ENCODE assay signal across 20 cellular contexts in the genomic region with DNA sequence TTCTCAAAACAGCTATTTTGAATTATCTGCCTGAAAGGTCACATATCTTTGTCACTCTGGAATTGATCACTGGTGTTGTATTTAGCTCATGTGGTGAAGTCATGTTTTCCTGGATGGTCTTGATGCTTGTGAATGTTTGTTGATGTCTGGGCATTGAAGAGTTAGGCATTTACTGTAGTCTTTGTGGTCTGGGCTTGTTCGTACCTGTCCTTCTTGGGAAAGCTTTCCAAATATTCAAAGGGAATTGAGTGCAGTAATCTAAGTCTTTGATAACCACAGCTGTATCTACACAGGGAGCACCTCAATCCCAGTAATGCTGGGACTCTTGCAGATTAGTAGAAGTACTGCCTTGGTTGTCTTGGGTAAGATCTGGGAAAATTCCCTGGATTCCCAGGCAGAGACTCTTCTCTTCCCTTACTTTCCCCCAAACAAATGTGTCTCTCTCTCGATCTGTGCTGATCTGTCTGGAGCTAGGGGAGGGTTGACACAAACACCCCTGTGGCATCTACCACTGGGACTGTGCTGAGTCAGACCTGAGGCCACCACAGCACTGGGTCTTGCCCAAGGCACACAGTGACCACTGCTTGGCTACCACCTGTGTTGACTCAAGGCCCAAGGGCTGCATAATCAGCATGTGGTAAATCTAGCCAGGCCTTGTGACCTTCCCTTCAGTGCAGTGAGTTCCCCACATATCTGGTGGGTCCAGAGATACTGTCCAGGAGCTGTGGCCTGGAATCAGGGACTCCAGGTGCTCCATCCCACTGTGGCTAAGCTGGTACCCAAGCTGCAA. TPM values are rescaled to one million over a fixed set of nuclear protein-coding genes. Genes with fewer than 3 reads are reported as not detected.
DNase-seq lines count a peak whose midpoint lies in the region; ATAC-seq and TF ChIP-seq lines count a peak whose summit lies in the region.
"Had no signal": no experiment of that assay in that cellular context is flagged by ENCODE, and none has a peak within 500 bp of the region (broad histone marks: within the 10 kb centered on the region; RNA-seq: fewer than 3 reads in every experiment).

No MANE protein-coding gene starts in this region.

- H3K27me3 ChIP-seq in PC-9 (ENCODE audit: insufficient read depth, low read depth) (no peaks in the 10 kb centered on the region), right lobe of liver (no peaks in the 10 kb centered on the region)

- H3K4me3 ChIP-seq in PC-9 (no peak overlapping the region), epithelial cell of esophagus (ENCODE audit: low read length) (no peak overlapping the region), right lobe of liver (peak overlapping the region in 1 of 3 donors; percentile 5), mucosa of descending colon (no peak overlapping the region)
- H3K4me3 ChIP-seq: GM23338, SK-N-MC had no signal

- H3K27ac ChIP-seq in PC-9 (peak overlapping the region; percentile 47), right lobe of liver (peak overlapping the region; percentile 65 to 76 (median 74))
- H3K27ac ChIP-seq: SK-N-MC had no signal

- H4K20me1 ChIP-seq in PC-9 (ENCODE audit: insufficient read depth): no peaks in the 10 kb centered on the region

- 30% methylated on average over 2 of the region's 2 CpGs for WGBS in right lobe of liver (ENCODE audit: insufficient coverage, low coverage, low lambda C conversion rate, missing lambda C conversion rate)

- H3K36me3 ChIP-seq in PC-9 (ENCODE audit: low read depth) (no peaks in the 10 kb centered on the region), right lobe of liver (no peaks in the 10 kb centered on the region), mucosa of descending colon (ENCODE audit: low read depth) (no peaks in the 10 kb centered on the region)

- ATAC-seq in right lobe of liver: peak; percentile 67 to 88 (median 82)
- no peak for ATAC-seq in mucosa of descending colon
- no peak for ATAC-seq in HG02981 (IDR thresholded peaks at IDR 0.05; ENCODE audit: unreplicated experiment)
- ATAC-seq: GM23338 had no signal

- DNase-seq in PC-9: peak; percentile 37 to 92
- peak; percentile 63 for DNase-seq in epithelial cell of esophagus (ENCODE audit: low read depth)
- peak; percentile 77 to 91 (median 88) for DNase-seq in right lobe of liver
- no peak for DNase-seq in mucosa of descending colon
- no peak for DNase-seq in stimulated activated CD4-positive, alpha-beta T cell treated with anti-CD3 and anti-CD28 coated beads, Interleukin-15, amount 100 ng/mL, for 24 hours
- no peak for DNase-seq in NCI-H1436 treated with DMSO at 0.1 percent for 48 hours (lab: John Stamatoyannopoulos, UW)
- DNase-seq: ACHN; CD8-positive, alpha-beta memory T cell; HCEC 1CT; NCI-H1092; NCI-H146; NCI-H2029 treated with DMSO at 0.1 percent for 48 hours; NCI-H2171 treated with DMSO at 0.1 percent for 48 hours; NCI-H446 treated with DMSO at 0.1 percent for 48 hours; NCI-H748 treated with DMSO at 0.1 percent for 48 hours; NK-92 treated with Interleukin-12 subunit alpha and Interleukin-12 subunit beta, amount 100 ng/mL, for 24 hours; SHP77 had no signal

- BruUV-seq in PC-9 (replicated peaks; lab: Mats Ljungman, UMichigan): no TSS peak

- CTCF ChIA-PET in PC-9 (lab: Charles Lee): interaction anchor here (0.5 kb wide), 1 partner anchor 538 kb away, joined by 3 read pairs; no protein-coding TSS in a partner anchor

- no peaks in the 10 kb centered on the region for H3K9me3 ChIP-seq in PC-9 (ENCODE audit: insufficient read depth, low read depth)
- no peaks in the 10 kb centered on the region for H3K9me3 ChIP-seq in right lobe of liver
- no peaks in the 10 kb centered on the region for H3K9me3 ChIP-seq in mucosa of descending colon

- H3F3A ChIP-seq in PC-9 (ENCODE audit: insufficient read depth, low read depth): peaks cover 8% of the 10 kb centered on the region

- TF ChIP-seq POLR2A in right lobe of liver (IDR thresholded peaks at IDR 0.05): peak; percentile 38

- no peak overlapping the region for H2AFZ ChIP-seq in PC-9
- H2AFZ ChIP-seq: GM23338 had no signal

- intact Hi-C loops in PC-9 (cut with micrococcal nuclease; ENCODE audit: unreplicated experiment): no loop called here
- intact Hi-C loops in right lobe of liver (cut with DNase I): loop anchor here in 1 of 2 donors (10.0 kb wide), 1 partner anchor 540 kb away; a partner anchor contains a TSS
- intact Hi-C loops in mucosa of descending colon (cut with DNase I, micrococcal nuclease): no loop called here

- POLR2A ChIA-PET in PC-9 (lab: Charles Lee; ENCODE audit: unreplicated experiment): interaction anchor here (0.6 kb wide), 1 partner anchor 175 kb away, joined by 3 read pairs; no protein-coding TSS in a partner anchor

- TF ChIP-seq CTCF in PC-9 (conservative IDR thresholded peaks at IDR 0.05) (no peak), epithelial cell of esophagus (IDR thresholded peaks at IDR 0.05; ENCODE audit: insufficient read depth, low read depth, low read length, missing control alignments) (no peak), right lobe of liver (IDR thresholded peaks at IDR 0.05) (no peak), mucosa of descending colon (IDR thresholded peaks at IDR 0.05) (no peak)

- no peaks in the 10 kb centered on the region for H3K79me2 ChIP-seq in PC-9 (ENCODE audit: low read depth)

- peak overlapping the region; percentile 37 for H3K4me2 ChIP-seq in PC-9
- H3K4me2 ChIP-seq: GM23338 had no signal

- H3K4me1 ChIP-seq in PC-9 (replicated peaks; ENCODE audit: insufficient read depth) (peaks cover 31% of the 10 kb centered on the region), right lobe of liver (peaks cover 0 to 54% (median 19%) of the 10 kb centered on the region in 4 donors), mucosa of descending colon (ENCODE audit: low read depth) (peaks cover 11% of the 10 kb centered on the region)

- no peaks in the 10 kb centered on the region for H3K9me2 ChIP-seq in PC-9 (ENCODE audit: insufficient read depth)

RNA-seq across cellular contexts. Expression of a gene that starts 5.5 kb away (rescaled TPM):
- total RNA-seq in PC-9 (2021): 57.6 and 70.7 TPM in 2 replicates
- total RNA-seq in right lobe of liver: 100 to 1,000 TPM; 186 to 573 (median 245) TPM
- total RNA-seq in mucosa of descending colon: 1 to 10 TPM; 2.7 to 7.8 (median 4.3) TPM
- total RNA-seq: GM23338 had no signal

RNA-seq across cellular contexts. Expression of a gene that starts 20.2 kb away (rescaled TPM):
- total RNA-seq in PC-9 (2021) (not detected in 2 replicates), right lobe of liver (not detected), mucosa of descending colon (not detected)
- total RNA-seq: CD8-positive, alpha-beta memory T cell; GM23338 had no signal

RNA-seq across cellular contexts. Expression of a gene that starts 37.7 kb away (rescaled TPM):
- total RNA-seq in PC-9 (2021) (5.7 and 8.1 TPM in 2 replicates), right lobe of liver (10 to 100 TPM; 21.9 to 95.5 (median 45.3) TPM), mucosa of descending colon (100 to 1,000 TPM in 1 of 3 donors, 10 to 100 TPM in 2; 62.8 to 179 (median 70.5) TPM)
- total RNA-seq: GM23338 had no signal

Comparison
In these comparisons a context has a peak if more than half of its experiments do, and no peak if none do; other contexts are left out.
1. DNase-seq: peak in PC-9 (2 of 2), epithelial cell of esophagus (single experiment) and right lobe of liver (3 of 3); none in mucosa of descending colon (0 of 3), stimulated activated CD4-positive, alpha-beta T cell treated with anti-CD3 and anti-CD28 coated beads, Interleukin-15, amount 100 ng/mL, for 24 hours (single experiment) and NCI-H1436 treated with DMSO at 0.1 percent for 48 hours (single experiment).
2. ATAC-seq: peak in right lobe of liver (4 of 4); none in mucosa of descending colon (single experiment) and HG02981 (single experiment).